Comparison of ENCODE assay signal across 11 cellular contexts in the genomic region with DNA sequence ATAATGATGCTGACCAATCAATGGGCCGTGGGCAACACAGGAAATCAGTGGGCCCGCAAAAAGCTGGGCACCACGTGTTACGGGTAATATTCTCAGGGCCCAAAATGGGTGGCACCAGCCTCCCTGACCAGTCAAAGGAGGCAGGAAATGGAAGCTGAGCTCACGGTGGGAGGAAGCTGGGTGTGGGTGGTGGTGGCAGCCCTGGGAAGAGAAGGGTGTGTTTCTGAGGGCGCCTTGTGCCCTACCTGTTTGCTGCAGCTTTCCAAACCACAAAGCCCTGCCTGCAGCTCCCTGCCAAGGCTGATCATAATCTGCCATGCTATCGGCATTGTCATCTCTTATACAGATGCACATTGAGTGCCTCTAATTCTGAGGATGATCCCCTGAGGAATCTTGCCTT.
DNase-seq lines count a peak whose midpoint lies in the region; ATAC-seq and TF ChIP-seq lines count a peak whose summit lies in the region.
"Had no signal": no experiment of that assay in that cellular context is flagged by ENCODE, and none has a peak within 500 bp of the region (broad histone marks: within the 10 kb centered on the region; RNA-seq: fewer than 3 reads in every experiment).

No MANE protein-coding gene starts in this region.

- no peaks in the 10 kb centered on the region for H3K9me3 Mint-ChIP-seq in CD4-positive, alpha-beta T cell
- H3K9me3 Mint-ChIP-seq in T-helper 1 cell treated with Interleukin-12 subunit alpha and Interleukin-12 subunit beta and Interleukin-4 antibody, amounts not matched to agents 30 μg/mL and 1 μg/mL, for 36 hours = no peaks in the 10 kb centered on the region
- H3K9me3 Mint-ChIP-seq: central memory CD8-positive, alpha-beta T cell had no signal

- no peaks in the 10 kb centered on the region for H3K9me3 ChIP-seq in CD4-positive, alpha-beta T cell (ENCODE audit: control insufficient read depth, low read length)
- H3K9me3 ChIP-seq in upper lobe of left lung = no peaks in the 10 kb centered on the region

- no peaks in the 10 kb centered on the region for H3K27me3 ChIP-seq in CD4-positive, alpha-beta T cell (ENCODE audit: control insufficient read depth, insufficient read depth, low read length)
- no peaks in the 10 kb centered on the region for H3K27me3 ChIP-seq in upper lobe of left lung

- H3K4me3 ChIP-seq in upper lobe of left lung = no peak overlapping the region

- no peaks in the 10 kb centered on the region for H3K4me1 ChIP-seq in upper lobe of left lung

- H3K27me3 Mint-ChIP-seq in CD4-positive, alpha-beta T cell = no peaks in the 10 kb centered on the region
- peaks cover 10% of the 10 kb centered on the region for H3K27me3 Mint-ChIP-seq in T-helper 1 cell treated with Interleukin-12 subunit alpha and Interleukin-12 subunit beta and Interleukin-4 antibody, amounts not matched to agents 30 μg/mL and 1 μg/mL, for 36 hours (ENCODE audit: low read depth)

- H3K27ac Mint-ChIP-seq in CD4-positive, alpha-beta T cell = peak overlapping the region; percentile 25
- H3K27ac Mint-ChIP-seq in T-helper 1 cell treated with Interleukin-12 subunit alpha and Interleukin-12 subunit beta and Interleukin-4 antibody, amounts not matched to agents 30 μg/mL and 1 μg/mL, for 36 hours = peak overlapping the region; percentile 6

- H3K4me1 Mint-ChIP-seq in CD4-positive, alpha-beta T cell (ENCODE audit: low read depth) = peaks cover 21% of the 10 kb centered on the region
- peaks cover 11% of the 10 kb centered on the region for H3K4me1 Mint-ChIP-seq in T-helper 1 cell treated with Interleukin-12 subunit alpha and Interleukin-12 subunit beta and Interleukin-4 antibody, amounts not matched to agents 30 μg/mL and 1 μg/mL, for 36 hours (ENCODE audit: low read depth)
- H3K4me1 Mint-ChIP-seq: CD14-positive monocyte had no signal

- H3K36me3 Mint-ChIP-seq in CD4-positive, alpha-beta T cell (ENCODE audit: low read depth) = no peaks in the 10 kb centered on the region
- H3K36me3 Mint-ChIP-seq in T-helper 1 cell treated with Interleukin-12 subunit alpha and Interleukin-12 subunit beta and Interleukin-4 antibody, amounts not matched to agents 30 μg/mL and 1 μg/mL, for 36 hours (ENCODE audit: low read depth) = no peaks in the 10 kb centered on the region
- H3K36me3 Mint-ChIP-seq: CD14-positive monocyte had no signal

- H3K4me3 Mint-ChIP-seq in CD4-positive, alpha-beta T cell = peak overlapping the region; percentile 44
- no peak overlapping the region for H3K4me3 Mint-ChIP-seq in T-helper 1 cell treated with Interleukin-12 subunit alpha and Interleukin-12 subunit beta and Interleukin-4 antibody, amounts not matched to agents 30 μg/mL and 1 μg/mL, for 36 hours
- H3K4me3 Mint-ChIP-seq: CD14-positive monocyte; central memory CD8-positive, alpha-beta T cell had no signal

- H3K27ac ChIP-seq in CD4-positive, alpha-beta T cell (ENCODE audit: low read depth, low read length) = no peak overlapping the region
- H3K27ac ChIP-seq in upper lobe of left lung = no peak overlapping the region

- H3K36me3 ChIP-seq in upper lobe of left lung = no peaks in the 10 kb centered on the region

- POLR2A ChIA-PET in CD4-positive, alpha-beta T cell (lab: Charles Lee) = interaction anchor here (0.8 kb wide), 1 partner anchor 47 kb away, joined by 3 read pairs; no protein-coding TSS in a partner anchor

- no peak for TF ChIP-seq CTCF in CD4-positive, alpha-beta T cell (IDR thresholded peaks at IDR 0.05)
- TF ChIP-seq CTCF in upper lobe of left lung (IDR thresholded peaks at IDR 0.05) = no peak

- intact Hi-C loops in CD4-positive, alpha-beta T cell (cut with DNase I, micrococcal nuclease) = no loop called here
- intact Hi-C loops in left colon (cut with DNase I, micrococcal nuclease) = no loop called here

- no peak for TF ChIP-seq EP300 in upper lobe of left lung (IDR thresholded peaks at IDR 0.05)

- 54 to 64% methylated on average over 7 of the region's 7 CpGs for WGBS in upper lobe of left lung, 2 donors

- no peak for TF ChIP-seq POLR2A in upper lobe of left lung (IDR thresholded peaks at IDR 0.05)

- CTCF ChIA-PET in CD4-positive, alpha-beta T cell (lab: Charles Lee) = no interaction called here

- ATAC-seq in CD4-positive, alpha-beta T cell (ENCODE audit: poor library complexity) = peak; percentile 66
- ATAC-seq in left colon (peak; percentile 74), upper lobe of left lung (ENCODE audit: low FRiP score in 2 of 2) (no peak), GM21786 (IDR thresholded peaks at IDR 0.05; ENCODE audit: unreplicated experiment) (no peak)
- ATAC-seq in activated CD4-positive, CD25-positive, alpha-beta regulatory T cell treated with anti-CD3 and anti-CD28 coated beads, Interleukin-2, amount 50 U/mL, for 24 hours = no peak

- DNase-seq in CD4-positive, alpha-beta T cell = peak in 4 of 10 experiments; percentile 1 to 7 (median 5)
- DNase-seq in DMS153 treated with DMSO at 0.1 percent for 48 hours (lab: John Stamatoyannopoulos, UW; ENCODE audit: unreplicated experiment) (peak; percentile 38), left colon (peak; percentile 59 to 77), upper lobe of left lung (no peak)
- DNase-seq: GF-D8, T-helper 9 cell had no signal

Comparison
In these comparisons a context has a peak if more than half of its experiments do, and no peak if none do; other contexts are left out.
1. ATAC-seq: peak in CD4-positive, alpha-beta T cell (single experiment) and left colon (single experiment); none in upper lobe of left lung (0 of 2), GM21786 (single experiment) and activated CD4-positive, CD25-positive, alpha-beta regulatory T cell treated with anti-CD3 and anti-CD28 coated beads, Interleukin-2, amount 50 U/mL, for 24 hours (0 of 2).
2. DNase-seq: peak in DMS153 treated with DMSO at 0.1 percent for 48 hours (single experiment) and left colon (2 of 2); none in upper lobe of left lung (0 of 2).